Comparison of ENCODE assay signal across 1 cellular context in genomic region chr18:50715919-50716318, GRCh38.
TF ChIP-seq lines count a peak whose summit lies in the region.

No MANE protein-coding gene starts in this region.

TF ChIP-seq in SK-N-SH treated with all-trans-retinoic acid at 6 μM for 48 hours, 23 proteins besides CTCF, POLR2A, EP300 and RAD21 (continued from another document):
- no peak for TF ChIP-seq CREB5 (CRISPR knock-in tag; IDR thresholded peaks at IDR 0.05; ENCODE audit: low read depth)
- TF ChIP-seq ZFP3 (CRISPR knock-in tag; IDR thresholded peaks at IDR 0.05) = peak; percentile 86
